Comparison of ENCODE assay signal across 7 cellular contexts in genomic region chr16:23402100-23402499, GRCh38.
"Had no signal": no experiment of that assay in that cellular context is flagged by ENCODE, and none has a peak within 500 bp of the region (broad histone marks: within the 10 kb centered on the region; RNA-seq: fewer than 3 reads in every experiment).

No MANE protein-coding gene starts in this region.

- DNase-seq: H9, HCEC 1CT had no signal

- H2AFZ ChIP-seq: GM23338 had no signal

- H3K27ac Mint-ChIP-seq: GM23338, IgD-negative memory B cell had no signal

- FAIRE-seq: H1, H54, HTR-8/SVneo had no signal

- H3K9me3 Mint-ChIP-seq: GM23338, H9, IgD-negative memory B cell had no signal

- H3K27me3 Mint-ChIP-seq: IgD-negative memory B cell had no signal

- H3K4me2 ChIP-seq: GM23338 had no signal

- H3K4me3 Mint-ChIP-seq: GM23338, H9, IgD-negative memory B cell had no signal

- ATAC-seq: GM23338 had no signal

- H3K4me3 ChIP-seq: GM23338 had no signal
